In the genomic region with DNA sequence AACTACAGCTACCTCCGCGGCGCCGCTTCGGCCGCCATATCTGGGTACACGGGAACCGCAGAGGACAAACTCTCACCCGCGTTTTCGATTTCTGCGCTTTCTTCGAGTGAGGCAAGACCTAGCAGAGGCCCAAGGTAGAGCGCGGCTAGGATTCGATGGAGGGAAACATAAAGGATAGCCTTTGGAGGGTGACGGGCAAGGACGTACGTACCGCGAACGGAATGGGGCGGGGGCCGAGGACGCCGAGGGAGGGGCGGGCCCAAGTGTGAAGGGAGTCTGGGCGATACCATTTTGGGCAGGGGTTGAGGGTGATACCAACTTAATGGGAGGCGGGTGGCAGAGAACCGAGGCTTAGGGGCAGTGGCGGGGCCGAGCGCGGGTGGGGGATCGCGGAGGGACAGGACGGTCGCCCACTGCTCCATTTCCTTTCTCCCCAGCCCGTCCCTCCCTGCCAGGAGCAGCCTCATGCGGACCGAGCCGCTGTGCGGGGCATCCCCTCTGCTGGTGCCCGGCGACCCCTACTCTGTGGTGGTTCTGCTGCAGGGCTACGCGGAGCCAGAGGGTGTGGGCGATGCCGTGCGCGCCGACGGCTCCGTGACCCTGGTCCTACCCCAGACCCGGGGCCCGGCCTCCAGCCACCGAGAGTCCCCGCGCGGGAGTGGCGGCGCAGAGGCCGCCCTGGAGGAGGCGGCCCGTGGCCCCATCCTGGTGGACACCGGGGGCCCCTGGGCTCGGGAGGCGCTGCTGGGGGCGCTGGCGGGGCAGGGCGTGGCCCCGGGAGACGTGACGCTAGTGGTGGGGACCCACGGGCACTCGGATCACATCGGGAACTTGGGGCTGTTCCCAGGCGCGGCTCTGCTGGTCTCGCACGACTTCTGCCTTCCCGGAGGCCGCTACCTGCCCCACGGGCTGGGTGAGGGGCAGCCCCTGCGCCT, we compare ENCODE assay signal across 8 cellular contexts.
A peak's percentile ranks its signal among the peaks of the same experiment; 100 is the strongest.
DNase-seq lines count a peak whose midpoint lies in the region; ATAC-seq and TF ChIP-seq lines count a peak whose summit lies in the region.

TSS of gene MBLAC1 (plus strand) at position 37 of the 935 bp plus-strand sequence. CDS start at position 466, 429 bp downstream.

- no peak for TF ChIP-seq CTCF in AG10803 (conservative IDR thresholded peaks at IDR 0.05; ENCODE audit: low read length)
- no peak for TF ChIP-seq CTCF in choroid plexus epithelial cell (conservative IDR thresholded peaks at IDR 0.05; ENCODE audit: low read depth, low read length)

- DNase-seq in AG10803 (ENCODE audit: low read depth) (peak; percentile 93), NCI-H524 (lab: John Stamatoyannopoulos, UW) (peak; percentile 77 to 88), choroid plexus epithelial cell (ENCODE audit: low read depth) (peak; percentile 96)
- DNase-seq in activated CD4-positive, alpha-beta T cell treated with anti-CD3 and anti-CD28 coated beads for 4 hours = peak; percentile 88 to 92
- peak; percentile 77 to 83 for DNase-seq in stimulated activated CD4-positive, alpha-beta T cell treated with anti-CD3 and anti-CD28 coated beads, Interleukin-1b, Interleukin-23, amount 100 ng/mL, for 1 hour (ENCODE audit: low read depth in 2 of 2)

- H3K4me3 ChIP-seq in AG10803 (ENCODE audit: low read length) (peak within 1 kb of the TSS; percentile 93), choroid plexus epithelial cell (ENCODE audit: low read depth, low read length) (peak within 1 kb of the TSS; percentile 92)

- peak; percentile 50 for ATAC-seq in GM19043 (IDR thresholded peaks at IDR 0.05; ENCODE audit: low read depth, unreplicated experiment)
- ATAC-seq in HG03432 (IDR thresholded peaks at IDR 0.05; ENCODE audit: unreplicated experiment) = peak; percentile 65

- peak within 1 kb of the TSS; percentile 97 for H3K27ac ChIP-seq in layer of hippocampus (ENCODE audit: low read depth, low read length)

- no peaks in the 10 kb centered on the region for H3K27me3 ChIP-seq in layer of hippocampus (ENCODE audit: control insufficient read depth, insufficient read depth, low read length)

Comparison
In these comparisons a context has a peak if more than half of its experiments do, and no peak if none do; other contexts are left out.
1. Peak in every context shown above with its lines: DNase-seq, ATAC-seq, H3K4me3 ChIP-seq and H3K27ac ChIP-seq.